2 cellular contexts compared by ENCODE assay signal in the genomic region with DNA sequence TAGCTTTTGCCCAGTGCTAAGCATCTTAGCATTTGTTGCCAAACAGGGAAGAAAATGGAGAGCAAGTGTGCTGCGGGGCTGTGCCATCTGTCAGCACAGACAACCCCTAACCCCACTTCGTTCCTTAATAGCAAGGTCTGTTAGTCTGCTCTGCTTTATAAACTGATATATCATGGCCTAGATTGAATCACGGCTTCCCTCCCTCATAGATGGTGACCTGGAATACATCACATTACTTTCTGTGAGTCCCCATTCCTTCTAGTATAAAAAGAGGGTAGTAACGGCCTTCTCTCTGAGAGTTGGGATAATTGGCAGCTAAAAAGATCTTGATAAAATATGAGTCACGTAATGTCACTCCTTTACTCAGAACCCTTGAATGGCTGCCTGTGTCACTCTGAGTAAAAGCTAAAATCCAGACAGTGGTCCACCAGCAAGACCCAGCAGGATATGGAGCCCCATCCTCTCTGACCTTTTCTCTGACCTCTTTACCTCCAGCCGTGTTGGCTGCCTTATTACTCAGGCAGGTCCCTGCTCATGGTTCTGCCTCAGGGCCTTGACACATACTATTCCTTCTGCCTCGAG.
TF ChIP-seq lines count a peak whose summit lies in the region.

No MANE protein-coding gene starts in this region.

TF ChIP-seq in HEK293, 187 proteins besides CTCF, POLR2A, EP300 and RAD21 (continued from another document):
- TF ChIP-seq, protein P1, sequence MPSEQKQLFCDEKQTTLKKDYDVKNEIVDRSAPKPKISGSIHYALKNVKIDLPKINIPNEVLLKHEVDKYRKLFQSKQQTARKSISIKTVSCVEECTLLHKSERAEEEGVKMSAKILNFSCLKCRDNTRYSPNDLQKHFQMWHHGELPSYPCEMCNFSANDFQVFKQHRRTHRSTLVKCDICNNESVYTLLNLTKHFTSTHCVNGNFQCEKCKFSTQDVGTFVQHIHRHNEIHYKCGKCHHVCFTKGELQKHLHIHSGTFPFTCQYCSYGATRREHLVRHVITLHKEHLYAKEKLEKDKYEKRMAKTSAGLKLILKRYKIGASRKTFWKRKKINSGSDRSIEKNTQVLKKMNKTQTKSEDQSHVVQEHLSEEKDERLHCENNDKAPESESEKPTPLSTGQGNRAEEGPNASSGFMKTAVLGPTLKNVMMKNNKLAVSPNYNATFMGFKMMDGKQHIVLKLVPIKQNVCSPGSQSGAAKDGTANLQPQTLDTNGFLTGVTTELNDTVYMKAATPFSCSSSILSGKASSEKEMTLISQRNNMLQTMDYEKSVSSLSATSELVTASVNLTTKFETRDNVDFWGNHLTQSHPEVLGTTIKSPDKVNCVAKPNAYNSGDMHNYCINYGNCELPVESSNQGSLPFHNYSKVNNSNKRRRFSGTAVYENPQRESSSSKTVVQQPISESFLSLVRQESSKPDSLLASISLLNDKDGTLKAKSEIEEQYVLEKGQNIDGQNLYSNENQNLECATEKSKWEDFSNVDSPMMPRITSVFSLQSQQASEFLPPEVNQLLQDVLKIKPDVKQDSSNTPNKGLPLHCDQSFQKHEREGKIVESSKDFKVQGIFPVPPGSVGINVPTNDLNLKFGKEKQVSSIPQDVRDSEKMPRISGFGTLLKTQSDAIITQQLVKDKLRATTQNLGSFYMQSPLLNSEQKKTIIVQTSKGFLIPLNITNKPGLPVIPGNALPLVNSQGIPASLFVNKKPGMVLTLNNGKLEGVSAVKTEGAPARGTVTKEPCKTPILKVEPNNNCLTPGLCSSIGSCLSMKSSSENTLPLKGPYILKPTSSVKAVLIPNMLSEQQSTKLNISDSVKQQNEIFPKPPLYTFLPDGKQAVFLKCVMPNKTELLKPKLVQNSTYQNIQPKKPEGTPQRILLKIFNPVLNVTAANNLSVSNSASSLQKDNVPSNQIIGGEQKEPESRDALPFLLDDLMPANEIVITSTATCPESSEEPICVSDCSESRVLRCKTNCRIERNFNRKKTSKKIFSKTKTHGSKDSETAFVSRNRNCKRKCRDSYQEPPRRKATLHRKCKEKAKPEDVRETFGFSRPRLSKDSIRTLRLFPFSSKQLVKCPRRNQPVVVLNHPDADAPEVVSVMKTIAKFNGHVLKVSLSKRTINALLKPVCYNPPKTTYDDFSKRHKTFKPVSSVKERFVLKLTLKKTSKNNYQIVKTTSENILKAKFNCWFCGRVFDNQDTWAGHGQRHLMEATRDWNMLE (tag by site-specific recombination; conservative IDR thresholded peaks at IDR 0.05; ENCODE audit: low read depth), result no peak
- TF ChIP-seq ZNF341 (tag by site-specific recombination; IDR thresholded peaks at IDR 0.05; ENCODE audit: low read depth) (peak; percentile 57), ZNF600 (tag by site-specific recombination; IDR thresholded peaks at IDR 0.05) (peak; percentile 58), ZSCAN30 (tag by site-specific recombination; IDR thresholded peaks at IDR 0.05) (peak; percentile 11; the same call in 1 of the 2 replicates), PRDM10 (tag by site-specific recombination; IDR thresholded peaks at IDR 0.05) (no peak), TRIM28 (IDR thresholded peaks at IDR 0.05; ENCODE audit: borderline replicate concordance, low read length) (0 out of 2 replicates have a peak, but pooled peaks have one; percentile 4)

TF ChIP-seq in K562, 482 proteins besides CTCF, POLR2A, EP300 and RAD21 (continued from another document and continues in another):
- TF ChIP-seq ZBTB8A (IDR thresholded peaks at IDR 0.05; ENCODE audit: partially characterized antibody) (no peak), ZKSCAN1 (IDR thresholded peaks at IDR 0.05; ENCODE audit: low read depth, low read length) (no peak), KHSRP (IDR thresholded peaks at IDR 0.05) (no peak), FOSL1 (tag; conservative IDR thresholded peaks at IDR 0.05) (peak; percentile 91), JUN (IDR thresholded peaks at IDR 0.05; ENCODE audit: borderline replicate concordance, low read depth, low read length) (0 out of 2 replicates have a peak, but pooled peaks have one; percentile 58), JUN (CRISPR knock-in tag; IDR thresholded peaks at IDR 0.05; ENCODE audit: borderline replicate concordance) (no peak), ZNF592 (IDR thresholded peaks at IDR 0.05) (no peak), BRD9 (IDR thresholded peaks at IDR 0.05; ENCODE audit: low read depth, partially characterized antibody) (no peak), HNRNPH1 (optimal IDR thresholded peaks at IDR 0.05; ENCODE audit: low read depth, low read length) (no peak), DIDO1 (tag; IDR thresholded peaks at IDR 0.05; ENCODE audit: low read depth) (no peak), NR2C2 (CRISPR knock-in tag; IDR thresholded peaks at IDR 0.05) (no peak), NR2C2 (tag; IDR thresholded peaks at IDR 0.05) (peak; percentile 24; the same call in 1 of the 2 replicates), XRCC3 (IDR thresholded peaks at IDR 0.05) (no peak), NR0B1 (IDR thresholded peaks at IDR 0.05; ENCODE audit: partially characterized antibody) (no peak), ATF7 (IDR thresholded peaks at IDR 0.05) (0 out of 2 replicates have a peak, but pooled peaks have one; percentile 29)
- TF ChIP-seq, protein P2, sequence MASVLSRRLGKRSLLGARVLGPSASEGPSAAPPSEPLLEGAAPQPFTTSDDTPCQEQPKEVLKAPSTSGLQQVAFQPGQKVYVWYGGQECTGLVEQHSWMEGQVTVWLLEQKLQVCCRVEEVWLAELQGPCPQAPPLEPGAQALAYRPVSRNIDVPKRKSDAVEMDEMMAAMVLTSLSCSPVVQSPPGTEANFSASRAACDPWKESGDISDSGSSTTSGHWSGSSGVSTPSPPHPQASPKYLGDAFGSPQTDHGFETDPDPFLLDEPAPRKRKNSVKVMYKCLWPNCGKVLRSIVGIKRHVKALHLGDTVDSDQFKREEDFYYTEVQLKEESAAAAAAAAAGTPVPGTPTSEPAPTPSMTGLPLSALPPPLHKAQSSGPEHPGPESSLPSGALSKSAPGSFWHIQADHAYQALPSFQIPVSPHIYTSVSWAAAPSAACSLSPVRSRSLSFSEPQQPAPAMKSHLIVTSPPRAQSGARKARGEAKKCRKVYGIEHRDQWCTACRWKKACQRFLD (CRISPR knock-in tag; IDR thresholded peaks at IDR 0.05), result peak; percentile 39; the same call in 1 of the 2 replicates
- TF ChIP-seq, protein P3, sequence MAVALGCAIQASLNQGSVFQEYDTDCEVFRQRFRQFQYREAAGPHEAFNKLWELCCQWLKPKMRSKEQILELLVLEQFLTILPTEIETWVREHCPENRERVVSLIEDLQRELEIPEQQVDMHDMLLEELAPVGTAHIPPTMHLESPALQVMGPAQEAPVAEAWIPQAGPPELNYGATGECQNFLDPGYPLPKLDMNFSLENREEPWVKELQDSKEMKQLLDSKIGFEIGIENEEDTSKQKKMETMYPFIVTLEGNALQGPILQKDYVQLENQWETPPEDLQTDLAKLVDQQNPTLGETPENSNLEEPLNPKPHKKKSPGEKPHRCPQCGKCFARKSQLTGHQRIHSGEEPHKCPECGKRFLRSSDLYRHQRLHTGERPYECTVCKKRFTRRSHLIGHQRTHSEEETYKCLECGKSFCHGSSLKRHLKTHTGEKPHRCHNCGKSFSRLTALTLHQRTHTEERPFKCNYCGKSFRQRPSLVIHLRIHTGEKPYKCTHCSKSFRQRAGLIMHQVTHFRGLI (CRISPR knock-in tag; IDR thresholded peaks at IDR 0.05), result no peak
- TF ChIP-seq, protein P4, sequence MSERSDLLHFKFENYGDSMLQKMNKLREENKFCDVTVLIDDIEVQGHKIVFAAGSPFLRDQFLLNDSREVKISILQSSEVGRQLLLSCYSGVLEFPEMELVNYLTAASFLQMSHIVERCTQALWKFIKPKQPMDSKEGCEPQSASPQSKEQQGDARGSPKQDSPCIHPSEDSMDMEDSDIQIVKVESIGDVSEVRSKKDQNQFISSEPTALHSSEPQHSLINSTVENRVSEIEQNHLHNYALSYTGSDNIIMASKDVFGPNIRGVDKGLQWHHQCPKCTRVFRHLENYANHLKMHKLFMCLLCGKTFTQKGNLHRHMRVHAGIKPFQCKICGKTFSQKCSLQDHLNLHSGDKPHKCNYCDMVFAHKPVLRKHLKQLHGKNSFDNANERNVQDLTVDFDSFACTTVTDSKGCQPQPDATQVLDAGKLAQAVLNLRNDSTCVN (CRISPR knock-in tag; IDR thresholded peaks at IDR 0.05), result no peak
- TF ChIP-seq, protein P5, sequence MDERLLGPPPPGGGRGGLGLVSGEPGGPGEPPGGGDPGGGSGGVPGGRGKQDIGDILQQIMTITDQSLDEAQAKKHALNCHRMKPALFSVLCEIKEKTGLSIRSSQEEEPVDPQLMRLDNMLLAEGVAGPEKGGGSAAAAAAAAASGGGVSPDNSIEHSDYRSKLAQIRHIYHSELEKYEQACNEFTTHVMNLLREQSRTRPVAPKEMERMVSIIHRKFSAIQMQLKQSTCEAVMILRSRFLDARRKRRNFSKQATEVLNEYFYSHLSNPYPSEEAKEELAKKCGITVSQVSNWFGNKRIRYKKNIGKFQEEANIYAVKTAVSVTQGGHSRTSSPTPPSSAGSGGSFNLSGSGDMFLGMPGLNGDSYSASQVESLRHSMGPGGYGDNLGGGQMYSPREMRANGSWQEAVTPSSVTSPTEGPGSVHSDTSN (CRISPR knock-in tag; IDR thresholded peaks at IDR 0.05; ENCODE audit: low read depth), result no peak
- TF ChIP-seq, protein P5 (tag; conservative IDR thresholded peaks at IDR 0.05; ENCODE audit: low read depth), result 0 out of 2 replicates have a peak, but pooled peaks have one; percentile 5
- TF ChIP-seq, protein P6, sequence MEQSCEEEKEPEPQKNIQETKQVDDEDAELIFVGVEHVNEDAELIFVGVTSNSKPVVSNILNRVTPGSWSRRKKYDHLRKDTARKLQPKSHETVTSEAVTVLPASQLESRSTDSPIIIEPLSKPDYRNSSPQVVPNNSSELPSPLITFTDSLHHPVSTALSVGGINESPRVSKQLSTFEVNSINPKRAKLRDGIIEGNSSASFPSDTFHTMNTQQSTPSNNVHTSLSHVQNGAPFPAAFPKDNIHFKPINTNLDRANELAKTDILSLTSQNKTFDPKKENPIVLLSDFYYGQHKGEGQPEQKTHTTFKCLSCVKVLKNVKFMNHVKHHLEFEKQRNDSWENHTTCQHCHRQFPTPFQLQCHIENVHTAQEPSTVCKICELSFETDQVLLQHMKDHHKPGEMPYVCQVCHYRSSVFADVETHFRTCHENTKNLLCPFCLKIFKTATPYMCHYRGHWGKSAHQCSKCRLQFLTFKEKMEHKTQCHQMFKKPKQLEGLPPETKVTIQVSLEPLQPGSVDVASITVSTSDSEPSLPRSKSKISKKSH (CRISPR knock-in tag; IDR thresholded peaks at IDR 0.05), result no peak
- TF ChIP-seq, protein P7, sequence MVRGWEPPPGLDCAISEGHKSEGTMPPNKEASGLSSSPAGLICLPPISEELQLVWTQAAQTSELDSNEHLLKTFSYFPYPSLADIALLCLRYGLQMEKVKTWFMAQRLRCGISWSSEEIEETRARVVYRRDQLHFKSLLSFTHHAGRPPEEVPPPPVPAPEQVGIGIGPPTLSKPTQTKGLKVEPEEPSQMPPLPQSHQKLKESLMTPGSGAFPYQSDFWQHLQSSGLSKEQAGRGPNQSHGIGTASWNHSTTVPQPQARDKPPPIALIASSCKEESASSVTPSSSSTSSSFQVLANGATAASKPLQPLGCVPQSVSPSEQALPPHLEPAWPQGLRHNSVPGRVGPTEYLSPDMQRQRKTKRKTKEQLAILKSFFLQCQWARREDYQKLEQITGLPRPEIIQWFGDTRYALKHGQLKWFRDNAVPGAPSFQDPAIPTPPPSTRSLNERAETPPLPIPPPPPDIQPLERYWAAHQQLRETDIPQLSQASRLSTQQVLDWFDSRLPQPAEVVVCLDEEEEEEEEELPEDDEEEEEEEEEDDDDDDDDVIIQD (CRISPR knock-in tag; IDR thresholded peaks at IDR 0.05), result no peak
